ENCODE assay signal across 9 cellular contexts in genomic region chr10:88080213-88080612, GRCh38.
A peak's percentile ranks its signal among the peaks of the same experiment; 100 is the strongest.
DNase-seq lines count a peak whose midpoint lies in the region; ATAC-seq and TF ChIP-seq lines count a peak whose summit lies in the region.
"Had no signal": no experiment of that assay in that cellular context is flagged by ENCODE, and none has a peak within 500 bp of the region (broad histone marks: within the 10 kb centered on the region; RNA-seq: fewer than 3 reads in every experiment).

No MANE protein-coding gene starts in this region.

- in situ Hi-C loops in GM18951 (cut with MboI; ENCODE audit: low sequenced_read_pairs, unreplicated experiment) = no loop called here
- in situ Hi-C loops in brain microvascular endothelial cell (cut with HindIII; ENCODE audit: low pct_ligation_motif_present, low sequenced_read_pairs) = no loop called here

- H3K4me3 ChIP-seq in brain microvascular endothelial cell (ENCODE audit: low read depth, low read length) (no peak overlapping the region), gastroesophageal sphincter (no peak overlapping the region)

- H3K27ac Mint-ChIP-seq in osteocyte (ENCODE audit: unreplicated experiment) = no peak overlapping the region

- no peaks in the 10 kb centered on the region for H3K27me3 Mint-ChIP-seq in osteocyte (ENCODE audit: unreplicated experiment)

- TF ChIP-seq CTCF in 22Rv1 (IDR thresholded peaks at IDR 0.05) (no peak), brain microvascular endothelial cell (IDR thresholded peaks at IDR 0.05; ENCODE audit: low read depth, low read length, missing control alignments) (no peak), gastroesophageal sphincter (IDR thresholded peaks at IDR 0.05) (no peak), osteocyte (IDR thresholded peaks at IDR 0.05) (no peak)

- 13 to 14% methylated on average over 3 of the region's 3 CpGs for WGBS in gastroesophageal sphincter (ENCODE audit: low coverage in 1 of 2), 2 donors

- no peaks in the 10 kb centered on the region for H3K27me3 ChIP-seq in brain microvascular endothelial cell (replicated peaks)
- H3K27me3 ChIP-seq in gastroesophageal sphincter = no peaks in the 10 kb centered on the region

- no peak overlapping the region for H3K4me3 Mint-ChIP-seq in osteocyte (ENCODE audit: unreplicated experiment)

- peaks cover 0 to 20% (median 2%) of the 10 kb centered on the region in 3 donors for H3K4me1 ChIP-seq in gastroesophageal sphincter

- no peaks in the 10 kb centered on the region for H3K36me3 ChIP-seq in brain microvascular endothelial cell (replicated peaks)
- H3K36me3 ChIP-seq in gastroesophageal sphincter = no peaks in the 10 kb centered on the region

- peaks cover 20% of the 10 kb centered on the region for H3K4me1 Mint-ChIP-seq in osteocyte (ENCODE audit: unreplicated experiment)

- H3K9me3 Mint-ChIP-seq in osteocyte (ENCODE audit: unreplicated experiment) = no peaks in the 10 kb centered on the region

- no peaks in the 10 kb centered on the region for H3K36me3 Mint-ChIP-seq in osteocyte (ENCODE audit: unreplicated experiment)

- DNase-seq in brain microvascular endothelial cell (peak; percentile 24), osteocyte (ENCODE audit: extremely low spot score, unreplicated experiment) (no peak)
- DNase-seq: COR-L47 had no signal

- H3K27ac ChIP-seq in 22Rv1 (peak overlapping the region; percentile 38), brain microvascular endothelial cell (no peak overlapping the region), gastroesophageal sphincter (no peak overlapping the region)

- TF ChIP-seq EP300 in gastroesophageal sphincter (IDR thresholded peaks at IDR 0.05) = no peak

- H3K9me3 ChIP-seq in gastroesophageal sphincter = no peaks in the 10 kb centered on the region

- ATAC-seq in HG03097 (IDR thresholded peaks at IDR 0.05; ENCODE audit: low FRiP score, unreplicated experiment) = peak; percentile 31
- no peak for ATAC-seq in GM21528 (IDR thresholded peaks at IDR 0.05; ENCODE audit: low FRiP score, unreplicated experiment)
- no peak for ATAC-seq in gastroesophageal sphincter
- ATAC-seq in GM19328 (IDR thresholded peaks at IDR 0.05; ENCODE audit: unreplicated experiment) = no peak

- peak; percentile 22 for TF ChIP-seq POLR2A in GM18951 (IDR thresholded peaks at IDR 0.05; ENCODE audit: extremely low read depth, insufficient read depth, insufficient read length)
- no peak for TF ChIP-seq POLR2A in gastroesophageal sphincter (IDR thresholded peaks at IDR 0.05)
